In the genomic region with DNA sequence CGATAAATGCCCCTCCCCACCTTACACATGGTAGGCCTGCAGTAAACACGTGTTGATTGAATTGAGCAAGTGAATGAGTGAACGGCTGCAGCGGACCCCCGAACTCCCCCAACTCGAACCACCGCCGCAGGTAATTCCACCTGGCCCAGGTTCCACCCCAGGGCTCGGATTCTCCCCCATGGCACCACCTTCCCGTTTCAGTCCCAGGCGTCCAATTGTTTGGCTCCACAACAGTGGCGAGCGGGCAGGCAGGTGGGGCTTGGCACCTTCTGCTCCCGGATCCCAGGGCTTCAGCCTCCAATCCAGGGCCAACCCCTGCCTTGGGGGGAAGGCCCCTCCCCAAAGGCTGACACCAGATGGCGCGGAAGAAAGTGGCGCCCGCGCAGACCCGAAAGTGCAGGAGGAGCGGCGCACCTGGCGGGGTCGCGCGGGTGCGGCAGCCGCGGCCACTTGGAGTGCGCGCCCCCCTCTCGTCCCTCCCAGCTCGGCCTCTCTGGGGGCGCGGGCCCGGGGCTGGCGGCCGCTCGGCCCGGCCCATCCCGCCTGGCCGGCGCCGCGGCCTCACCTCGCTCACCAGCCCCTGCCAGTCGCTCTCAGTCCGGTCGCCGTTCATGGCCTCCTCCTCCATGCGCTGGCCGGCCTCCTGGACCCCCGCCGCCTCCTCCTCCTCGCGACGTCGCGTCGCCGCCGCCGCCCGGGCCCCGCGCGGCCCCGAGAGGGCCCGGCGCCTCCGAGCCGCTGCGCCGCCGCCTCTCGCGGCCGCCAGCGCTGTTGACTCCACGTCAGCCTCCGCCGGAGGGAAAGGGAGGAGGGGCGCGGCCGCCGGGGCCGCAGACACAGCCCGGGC, we compare ENCODE assay signal across 8 cellular contexts. TPM values are rescaled to one million over a fixed set of nuclear protein-coding genes. Genes with fewer than 3 reads are reported as not detected.
DNase-seq lines count a peak whose midpoint lies in the region; ATAC-seq, FAIRE-seq and TF ChIP-seq lines count a peak whose summit lies in the region.

A gene (minus strand): TSS at position 791 of the 847 bp plus-strand sequence. CDS start 178 bp downstream, at position 613.

- no peaks in the 10 kb centered on the region for H3K27me3 ChIP-seq in muscle layer of duodenum (ENCODE audit: low read depth, low read length)

- ATAC-seq in HG03196 (IDR thresholded peaks at IDR 0.05; ENCODE audit: unreplicated experiment): no peak
- no peak for ATAC-seq in GM21723 (IDR thresholded peaks at IDR 0.05; ENCODE audit: unreplicated experiment)

- H3K4me3 ChIP-seq in WI38 (ENCODE audit: low read depth, low read length) (peak within 1 kb of the TSS; percentile 67), fibroblast of the aortic adventitia (ENCODE audit: low read depth, low read length) (peak within 1 kb of the TSS; percentile 70), muscle layer of duodenum (ENCODE audit: low read depth in 1 of 2, low read length in 2 of 2) (peak within 1 kb of the TSS; percentile 61 to 70), urinary bladder (ENCODE audit: low read depth, low read length) (peak within 1 kb of the TSS; percentile 74)

- H3K27ac ChIP-seq in muscle layer of duodenum (ENCODE audit: low read length) (peak within 1 kb of the TSS; percentile 39), urinary bladder (ENCODE audit: low read depth) (peak within 1 kb of the TSS; percentile 93)

- TF ChIP-seq CTCF in WI38 (IDR thresholded peaks at IDR 0.05; ENCODE audit: low read depth, low read length) (no peak), fibroblast of the aortic adventitia (IDR thresholded peaks at IDR 0.05; ENCODE audit: insufficient read depth, low read length) (no peak)

- DNase-seq in GM12891 (ENCODE audit: insufficient read length, low spot score): peak; percentile 44
- DNase-seq in NCI-H146 treated with DMSO at 0.1 percent for 48 hours (lab: John Stamatoyannopoulos, UW; ENCODE audit: unreplicated experiment): peak; percentile 76
- DNase-seq in fibroblast of the aortic adventitia (ENCODE audit: low read depth): peak; percentile 50

- H3K4me1 ChIP-seq in muscle layer of duodenum (ENCODE audit: control insufficient read depth in 1 of 2, insufficient read depth in 2 of 2, low read length in 2 of 2) (peaks cover 0 to 8% of the 10 kb centered on the region in 2 donors), urinary bladder (ENCODE audit: insufficient read depth) (no peaks in the 10 kb centered on the region)

- peaks cover 0 to 2% of the 10 kb centered on the region in 2 donors for H3K9me3 ChIP-seq in muscle layer of duodenum (ENCODE audit: control insufficient read depth in 1 of 2, low read length in 2 of 2)

- 4% methylated on average over 87 of the region's 88 CpGs for WGBS in urinary bladder

- H3K36me3 ChIP-seq in muscle layer of duodenum (ENCODE audit: control insufficient read depth in 1 of 2, insufficient read depth in 2 of 2, low read length in 2 of 2) (peaks cover 4 to 27% of the 10 kb centered on the region in 2 donors), urinary bladder (ENCODE audit: insufficient read depth) (no peaks in the 10 kb centered on the region)

- TF ChIP-seq POLR2A in GM12891 (IDR thresholded peaks at IDR 0.05; ENCODE audit: low read depth, low read length): no peak

- FAIRE-seq in GM12891 (lab: Jason Lieb, UNC): no peak

TF ChIP-seq in GM12891, 5 proteins besides CTCF, POLR2A, EP300 and RAD21:
- TF ChIP-seq POLR2AphosphoS5 (IDR thresholded peaks at IDR 0.05; ENCODE audit: low read depth, low read length) (no peak), POU2F2 (IDR thresholded peaks at IDR 0.05; ENCODE audit: low read depth, low read length) (no peak), TAF1 (IDR thresholded peaks at IDR 0.05; ENCODE audit: low read depth, low read length) (no peak), PAX5 (IDR thresholded peaks at IDR 0.05; ENCODE audit: insufficient read depth, low read length, severe bottlenecking) (no peak), SPI1 (IDR thresholded peaks at IDR 0.05; ENCODE audit: low read depth, low read length) (no peak)

RNA-seq across cellular contexts. Expression of the gene that starts here (rescaled TPM):
- 0.58 TPM for polyA plus RNA-seq in GM12891 (2012; ENCODE audit: low read depth, missing spikeins)
- 11.0 and 18.3 TPM in 2 replicates for total RNA-seq in fibroblast of the aortic adventitia (ENCODE audit: low replicate concordance)
- 17.4 TPM for total RNA-seq in urinary bladder
- 10.1 TPM for polyA plus RNA-seq in urinary bladder
